1 cellular context compared by ENCODE assay signal in the genomic region with DNA sequence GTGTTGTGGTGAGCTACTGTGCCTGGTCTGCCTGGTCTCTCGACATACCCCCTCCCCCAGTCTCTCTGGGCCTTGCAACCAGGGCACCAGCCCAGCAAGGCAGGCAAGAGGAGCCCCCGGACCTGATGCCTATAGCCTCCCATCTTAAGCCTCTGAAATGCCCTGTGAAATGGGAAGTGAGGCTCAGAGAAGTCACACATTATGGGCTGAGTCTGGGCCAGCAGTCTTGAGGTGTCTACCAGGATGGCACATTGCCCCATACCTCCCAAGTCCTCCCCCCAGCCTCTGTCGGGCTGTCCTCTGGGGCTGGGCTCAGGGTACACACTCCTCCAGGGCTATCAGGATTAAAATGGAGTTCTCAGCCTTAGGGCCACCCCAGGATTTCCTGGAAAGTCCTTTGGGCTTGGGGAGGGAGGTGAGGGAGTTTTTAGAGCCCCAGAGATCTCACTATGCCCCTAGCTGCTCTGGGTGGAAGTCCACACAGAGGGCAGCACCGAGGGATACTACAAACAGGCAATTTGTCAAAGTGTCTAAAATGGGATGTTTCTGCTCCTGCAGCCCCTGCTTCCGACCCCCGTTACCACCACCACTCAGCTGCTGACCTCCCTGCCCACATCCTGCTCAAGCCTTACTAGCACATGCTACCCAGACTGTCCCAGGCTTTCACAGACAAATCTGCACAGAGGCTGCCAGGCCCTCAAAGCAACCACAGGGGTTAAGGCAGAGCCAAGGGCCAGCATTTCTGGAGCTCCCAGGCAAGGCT.
TF ChIP-seq lines count a peak whose summit lies in the region.

No MANE protein-coding gene starts in this region.

TF ChIP-seq in GM12878, 131 proteins besides CTCF, POLR2A, EP300 and RAD21:
- TF ChIP-seq SPI1 (IDR thresholded peaks at IDR 0.05; ENCODE audit: borderline replicate concordance, insufficient read depth, low read depth, low read length) (peak; percentile 24; the same call in 1 of the 2 replicates), ZNF687 (IDR thresholded peaks at IDR 0.05) (0 out of 2 replicates have a peak, but pooled peaks have one; percentile 24), RUNX3 (IDR thresholded peaks at IDR 0.05; ENCODE audit: low read length) (no peak)
